24 cellular contexts compared by ENCODE assay signal in genomic region chr5:14471557-14471956, GRCh38.
DNase-seq lines count a peak whose midpoint lies in the region; ATAC-seq, FAIRE-seq and TF ChIP-seq lines count a peak whose summit lies in the region.
"Had no signal": no experiment of that assay in that cellular context is flagged by ENCODE, and none has a peak within 500 bp of the region (broad histone marks: within the 10 kb centered on the region; RNA-seq: fewer than 3 reads in every experiment).

No MANE protein-coding gene starts in this region.

- peak overlapping the region; percentile 63 for H3K27ac Mint-ChIP-seq in astrocyte (ENCODE audit: unreplicated experiment)
- H3K27ac Mint-ChIP-seq: CD4-positive, alpha-beta T cell; H9 had no signal

- H3F3A ChIP-seq in GM23248 (ENCODE audit: insufficient read depth): peaks cover 96% of the 10 kb centered on the region

- TF ChIP-seq CTCF in astrocyte (IDR thresholded peaks at IDR 0.05; ENCODE audit: insufficient read depth, low read depth, low read length) (no peak), fibroblast of the aortic adventitia (IDR thresholded peaks at IDR 0.05; ENCODE audit: insufficient read depth, low read length) (no peak), mucosa of descending colon (IDR thresholded peaks at IDR 0.05) (no peak), right atrium auricular region (IDR thresholded peaks at IDR 0.05) (no peak)

- H3K4me3 Mint-ChIP-seq in astrocyte (ENCODE audit: unreplicated experiment): no peak overlapping the region
- H3K4me3 Mint-ChIP-seq: CD4-positive, alpha-beta T cell; H9 had no signal

- peak overlapping the region; percentile 39 for H3K9ac ChIP-seq in GM23248
- no peak overlapping the region for H3K9ac ChIP-seq in astrocyte (ENCODE audit: low read length)
- H3K9ac ChIP-seq: BLaER1, KMS-11 had no signal

- intact Hi-C loops in mucosa of descending colon (cut with DNase I, micrococcal nuclease): loop anchor here in 1 of 2 donors (10.0 kb wide), 1 partner anchor 57 kb away; no protein-coding TSS in a partner anchor

- no peak overlapping the region for H3K4me3 ChIP-seq in ACC112 (ENCODE audit: low read depth, low read length)
- no peak overlapping the region for H3K4me3 ChIP-seq in GM23248
- H3K4me3 ChIP-seq in astrocyte (ENCODE audit: insufficient read depth, low read depth, low read length): no peak overlapping the region
- H3K4me3 ChIP-seq in fibroblast of the aortic adventitia (ENCODE audit: low read depth, low read length): no peak overlapping the region
- no peak overlapping the region for H3K4me3 ChIP-seq in mucosa of descending colon
- no peak overlapping the region for H3K4me3 ChIP-seq in right atrium auricular region
- H3K4me3 ChIP-seq: BLaER1, GM12878 had no signal

- H3K9me3 ChIP-seq in GM23248 (ENCODE audit: low read depth) (no peaks in the 10 kb centered on the region), astrocyte (ENCODE audit: insufficient read depth, low read depth, low read length) (no peaks in the 10 kb centered on the region), mucosa of descending colon (no peaks in the 10 kb centered on the region), right atrium auricular region (no peaks in the 10 kb centered on the region)
- H3K9me3 ChIP-seq: BLaER1 had no signal

- no peak for ATAC-seq in HG02571 (IDR thresholded peaks at IDR 0.05; ENCODE audit: unreplicated experiment)
- no peak for ATAC-seq in mucosa of descending colon
- ATAC-seq: GM12878 had no signal

- H3K4me1 ChIP-seq in ACC112 (ENCODE audit: control insufficient read depth, insufficient read depth, low read length, unreplicated experiment) (peaks cover 20% of the 10 kb centered on the region), GM23248 (ENCODE audit: insufficient read depth) (peaks cover 35% of the 10 kb centered on the region), astrocyte (ENCODE audit: insufficient read depth, low read length) (peaks cover 24% of the 10 kb centered on the region), mucosa of descending colon (ENCODE audit: low read depth) (no peaks in the 10 kb centered on the region), right atrium auricular region (no peaks in the 10 kb centered on the region)

- DNase-seq in GM23248: no peak
- no peak for DNase-seq in astrocyte (ENCODE audit: low read depth)
- peak; percentile 34 for DNase-seq in fibroblast of the aortic adventitia (ENCODE audit: low read depth)
- no peak for DNase-seq in mucosa of descending colon
- no peak for DNase-seq in right atrium auricular region (ENCODE audit: low spot score)
- no peak for DNase-seq in stimulated activated CD4-positive, alpha-beta T cell treated with anti-CD3 and anti-CD28 coated beads, Interleukin-1b, Interleukin-23, amount 100 ng/mL, for 48 hours
- DNase-seq: CD4-positive, alpha-beta T cell; COR-L47; DMS 273 treated with DMSO at 0.1 percent for 48 hours; DMS79 treated with DMSO at 0.1 percent for 48 hours; H9; NCI-H1092 treated with DMSO at 0.1 percent for 48 hours; NCI-H146; NCI-H2029 treated with DMSO at 0.1 percent for 48 hours; NCI-H226; NCI-H510A treated with DMSO at 0.1 percent for 48 hours; NCI-H748 treated with DMSO at 0.1 percent for 48 hours; SIG-M5 had no signal

- H3K27me3 ChIP-seq in ACC112 (ENCODE audit: insufficient read depth, low read length) (no peaks in the 10 kb centered on the region), GM23248 (replicated peaks; ENCODE audit: insufficient read depth) (no peaks in the 10 kb centered on the region), astrocyte (ENCODE audit: insufficient read depth, low read length) (no peaks in the 10 kb centered on the region), right atrium auricular region (no peaks in the 10 kb centered on the region)
- H3K27me3 ChIP-seq: BLaER1 had no signal

- no peaks in the 10 kb centered on the region for H3K27me3 Mint-ChIP-seq in astrocyte (ENCODE audit: low read depth, unreplicated experiment)
- H3K27me3 Mint-ChIP-seq: CD4-positive, alpha-beta T cell had no signal

- no peak for FAIRE-seq in astrocyte (lab: Jason Lieb, UNC)
- FAIRE-seq: GM12878 had no signal

- no peak overlapping the region for H2AFZ ChIP-seq in ACC112 (ENCODE audit: low read length, unreplicated experiment)
- no peak overlapping the region for H2AFZ ChIP-seq in GM23248
- no peak overlapping the region for H2AFZ ChIP-seq in astrocyte (ENCODE audit: low read depth, low read length)

- peaks cover 20% of the 10 kb centered on the region for H3K36me3 Mint-ChIP-seq in astrocyte (ENCODE audit: low read depth, unreplicated experiment)

- H3K79me2 ChIP-seq in ACC112 (ENCODE audit: control insufficient read depth, insufficient read depth, low read length, unreplicated experiment) (peaks cover 21% of the 10 kb centered on the region), GM23248 (ENCODE audit: insufficient read depth) (peaks cover 96% of the 10 kb centered on the region), astrocyte (ENCODE audit: insufficient read depth, low read length) (peaks cover 57% of the 10 kb centered on the region)

- in situ Hi-C loops in GM23248 (cut with MboI): no loop called here

- peaks cover 3% of the 10 kb centered on the region for H3K4me1 Mint-ChIP-seq in astrocyte (ENCODE audit: low read depth, unreplicated experiment)
- H3K4me1 Mint-ChIP-seq: H9 had no signal

- peaks cover 73% of the 10 kb centered on the region for H3K36me3 ChIP-seq in ACC112 (ENCODE audit: insufficient read depth, low read length)
- peaks cover 94% of the 10 kb centered on the region for H3K36me3 ChIP-seq in GM23248 (ENCODE audit: low read depth)
- H3K36me3 ChIP-seq in astrocyte (ENCODE audit: insufficient read depth, low read length): peaks cover 86% of the 10 kb centered on the region
- peaks cover 6% of the 10 kb centered on the region for H3K36me3 ChIP-seq in mucosa of descending colon (ENCODE audit: low read depth)
- H3K36me3 ChIP-seq in right atrium auricular region: peaks cover 73% of the 10 kb centered on the region

- H3K27ac ChIP-seq in ACC112 (ENCODE audit: low read depth, low read length) (peak overlapping the region; percentile 29), GM23248 (peak overlapping the region; percentile 60), astrocyte (ENCODE audit: low read depth, low read length) (peak overlapping the region; percentile 14), right atrium auricular region (no peak overlapping the region)
- H3K27ac ChIP-seq: BLaER1, KMS-11, RWPE1 had no signal

- H3K9me3 Mint-ChIP-seq in astrocyte (ENCODE audit: unreplicated experiment): no peaks in the 10 kb centered on the region
- H3K9me3 Mint-ChIP-seq: CD4-positive, alpha-beta T cell; H9 had no signal

- no peaks in the 10 kb centered on the region for H3K9me2 ChIP-seq in GM23248 (ENCODE audit: insufficient read depth)

- H3K4me2 ChIP-seq in GM23248 (ENCODE audit: unreplicated experiment) (no peak overlapping the region), astrocyte (ENCODE audit: low read length) (no peak overlapping the region)
- H3K4me2 ChIP-seq: BLaER1, KMS-11 had no signal

- no peaks in the 10 kb centered on the region for H4K20me1 ChIP-seq in GM23248 (ENCODE audit: insufficient read depth)
- peaks cover 37% of the 10 kb centered on the region for H4K20me1 ChIP-seq in astrocyte (ENCODE audit: insufficient read depth, low read length)
- H4K20me1 ChIP-seq: BLaER1 had no signal

- WGBS in GM23248 (ENCODE audit: low coverage in 1 of 2, low lambda C conversion rate in 2 of 2, missing lambda C conversion rate in 2 of 2), 2 experiments: 50 to 54% methylated on average over 5 of the region's 5 CpGs

Comparison
In these comparisons a context has a peak if more than half of its experiments do, and no peak if none do; other contexts are left out.
1. H3K27ac ChIP-seq: peak in ACC112 (single experiment), GM23248 (single experiment) and astrocyte (single experiment); none in right atrium auricular region (0 of 2).